21 cellular contexts compared by ENCODE assay signal in the genomic region with DNA sequence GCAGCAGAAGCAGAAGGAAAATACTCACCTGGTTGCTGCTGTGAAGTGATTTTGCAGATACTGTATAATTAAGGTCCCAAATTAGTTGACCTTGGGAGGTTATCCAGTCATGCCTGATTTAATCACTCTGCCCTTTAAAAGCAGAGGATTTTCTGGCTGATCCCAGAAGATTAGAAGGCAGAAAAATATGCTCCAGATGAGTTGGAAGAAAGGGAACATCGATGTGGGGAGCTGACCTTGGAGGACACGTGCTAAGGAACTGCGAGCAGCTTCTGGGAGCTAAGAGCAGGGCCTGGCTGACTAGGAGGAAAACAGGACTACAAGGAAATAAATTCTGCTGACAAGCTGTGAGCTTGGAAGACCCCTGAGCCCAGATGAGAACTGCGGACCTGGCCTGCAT.
"Had no signal": no experiment of that assay in that cellular context is flagged by ENCODE, and none has a peak within 500 bp of the region (broad histone marks: within the 10 kb centered on the region; RNA-seq: fewer than 3 reads in every experiment).

No MANE protein-coding gene starts in this region.

- H3K4me1 ChIP-seq: colonic mucosa, transverse colon had no signal

- DNase-seq: colonic mucosa; dermis blood vessel endothelial cell; esophagus squamous epithelium; foreskin fibroblast; glutamatergic neuron; islet precursor cell; left lung; mesendoderm; naive B cell; sigmoid colon; stimulated activated CD4-positive, alpha-beta T cell treated with anti-CD3 and anti-CD28 coated beads, Interleukin-2, amount 100 ng/mL, for 24 hours; stimulated activated CD4-positive, alpha-beta T cell treated with anti-CD3 and anti-CD28 coated beads, Interleukin-4, amount 100 ng/mL, for 4 hours; stimulated activated naive B cell treated with anti-CD40 and anti-IgM and Interleukin-4, amounts not matched to agents 10 μg/mL and 1 μg/mL and 100 μg/mL, for 72 hours; stimulated activated naive CD8-positive, alpha-beta T cell treated with anti-CD3 and anti-CD28 coated beads, Interleukin-15, amount 100 ng/mL, for 72 hours; transverse colon had no signal

- H3K27ac Mint-ChIP-seq: stimulated activated naive CD8-positive, alpha-beta T cell treated with anti-CD3 and anti-CD28 coated beads, Interleukin-15, amount 100 ng/mL, for 72 hours had no signal

- H3K27me3 ChIP-seq: colonic mucosa, gastroesophageal sphincter, left lung, right atrium auricular region, sigmoid colon, transverse colon had no signal

- H3K4me3 Mint-ChIP-seq: naive B cell; nephron; stimulated activated naive B cell treated with anti-CD40 and anti-IgM and Interleukin-4, amounts not matched to agents 10 μg/mL and 1 μg/mL and 100 μg/mL, for 72 hours; stimulated activated naive CD8-positive, alpha-beta T cell treated with anti-CD3 and anti-CD28 coated beads, Interleukin-15, amount 100 ng/mL, for 72 hours had no signal

- H3K9me3 Mint-ChIP-seq: stimulated activated naive B cell treated with anti-CD40 and anti-IgM and Interleukin-4, amounts not matched to agents 10 μg/mL and 1 μg/mL and 100 μg/mL, for 72 hours; stimulated activated naive CD8-positive, alpha-beta T cell treated with anti-CD3 and anti-CD28 coated beads, Interleukin-15, amount 100 ng/mL, for 72 hours had no signal

- ATAC-seq: gastroesophageal sphincter; left lung; stimulated activated naive B cell treated with anti-CD40 and anti-IgM and Interleukin-4, amounts not matched to agents 10 μg/mL and 1 μg/mL and 100 μg/mL, for 72 hours; stimulated activated naive CD8-positive, alpha-beta T cell treated with anti-CD3 and anti-CD28 coated beads, Interleukin-15, amount 100 ng/mL, for 72 hours had no signal

- H3K9me3 ChIP-seq: colonic mucosa, esophagus squamous epithelium, gastroesophageal sphincter, left lung, right atrium auricular region, sigmoid colon, thoracic aorta, transverse colon had no signal

- H3K4me3 ChIP-seq: colonic mucosa, esophagus squamous epithelium, gastroesophageal sphincter, left lung, lung, right atrium auricular region, sigmoid colon, skin epidermis, thoracic aorta, transverse colon had no signal

- H3K27ac ChIP-seq: colonic mucosa, esophagus squamous epithelium, gastroesophageal sphincter, left lung, right atrium auricular region, sigmoid colon, skin epidermis, thoracic aorta, transverse colon had no signal

- H3K4me1 Mint-ChIP-seq: nephron had no signal

- H3K36me3 ChIP-seq: colonic mucosa, left lung, thoracic aorta had no signal
